1 cellular context compared by ENCODE assay signal in the genomic region with DNA sequence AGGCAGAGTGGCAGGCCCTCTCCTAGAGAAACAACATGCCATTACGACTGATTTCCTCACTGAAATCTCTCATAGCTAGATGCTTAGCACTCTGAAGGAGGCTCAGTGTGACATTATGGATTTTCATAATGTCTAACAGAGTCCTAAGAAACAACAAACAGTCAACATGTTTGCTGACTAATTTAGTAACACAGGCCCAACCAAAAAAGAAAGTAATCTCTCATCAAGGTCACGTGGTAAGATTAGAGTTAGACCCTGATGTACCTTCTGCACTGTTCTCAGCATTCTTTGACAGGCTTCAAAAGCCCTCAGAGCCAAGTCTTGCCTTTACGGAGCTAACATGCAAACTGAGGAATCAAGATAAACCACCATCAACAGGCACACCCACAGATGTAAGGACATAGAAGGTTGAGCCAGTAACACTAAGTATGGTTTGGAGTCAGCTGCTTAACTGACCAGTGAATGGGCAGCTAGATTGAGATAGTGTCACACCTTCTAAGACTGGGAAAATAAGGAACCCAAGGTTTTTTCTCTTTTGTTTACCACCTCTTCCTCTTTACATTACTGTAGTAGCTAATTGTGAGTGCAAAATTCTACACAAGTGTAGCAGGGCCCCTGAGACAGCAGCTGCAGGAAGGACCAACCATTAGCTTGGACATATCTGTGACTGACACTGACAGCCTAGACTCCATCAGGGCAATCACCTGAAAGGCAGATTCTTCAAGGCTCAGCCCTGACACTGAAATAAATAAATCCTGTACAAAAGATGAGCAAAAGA.
TF ChIP-seq lines count a peak whose summit lies in the region.

No MANE protein-coding gene starts in this region.

TF ChIP-seq in GM23338, 12 proteins besides CTCF, POLR2A, EP300 and RAD21 (continued from another document):
- TF ChIP-seq, protein P1, sequence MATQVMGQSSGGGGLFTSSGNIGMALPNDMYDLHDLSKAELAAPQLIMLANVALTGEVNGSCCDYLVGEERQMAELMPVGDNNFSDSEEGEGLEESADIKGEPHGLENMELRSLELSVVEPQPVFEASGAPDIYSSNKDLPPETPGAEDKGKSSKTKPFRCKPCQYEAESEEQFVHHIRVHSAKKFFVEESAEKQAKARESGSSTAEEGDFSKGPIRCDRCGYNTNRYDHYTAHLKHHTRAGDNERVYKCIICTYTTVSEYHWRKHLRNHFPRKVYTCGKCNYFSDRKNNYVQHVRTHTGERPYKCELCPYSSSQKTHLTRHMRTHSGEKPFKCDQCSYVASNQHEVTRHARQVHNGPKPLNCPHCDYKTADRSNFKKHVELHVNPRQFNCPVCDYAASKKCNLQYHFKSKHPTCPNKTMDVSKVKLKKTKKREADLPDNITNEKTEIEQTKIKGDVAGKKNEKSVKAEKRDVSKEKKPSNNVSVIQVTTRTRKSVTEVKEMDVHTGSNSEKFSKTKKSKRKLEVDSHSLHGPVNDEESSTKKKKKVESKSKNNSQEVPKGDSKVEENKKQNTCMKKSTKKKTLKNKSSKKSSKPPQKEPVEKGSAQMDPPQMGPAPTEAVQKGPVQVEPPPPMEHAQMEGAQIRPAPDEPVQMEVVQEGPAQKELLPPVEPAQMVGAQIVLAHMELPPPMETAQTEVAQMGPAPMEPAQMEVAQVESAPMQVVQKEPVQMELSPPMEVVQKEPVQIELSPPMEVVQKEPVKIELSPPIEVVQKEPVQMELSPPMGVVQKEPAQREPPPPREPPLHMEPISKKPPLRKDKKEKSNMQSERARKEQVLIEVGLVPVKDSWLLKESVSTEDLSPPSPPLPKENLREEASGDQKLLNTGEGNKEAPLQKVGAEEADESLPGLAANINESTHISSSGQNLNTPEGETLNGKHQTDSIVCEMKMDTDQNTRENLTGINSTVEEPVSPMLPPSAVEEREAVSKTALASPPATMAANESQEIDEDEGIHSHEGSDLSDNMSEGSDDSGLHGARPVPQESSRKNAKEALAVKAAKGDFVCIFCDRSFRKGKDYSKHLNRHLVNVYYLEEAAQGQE (IDR thresholded peaks at IDR 0.05; ENCODE audit: unreplicated experiment) = no peak
- no peak for TF ChIP-seq EZH2phosphoT487 (IDR thresholded peaks at IDR 0.05; ENCODE audit: unreplicated experiment)
- TF ChIP-seq, protein P2, sequence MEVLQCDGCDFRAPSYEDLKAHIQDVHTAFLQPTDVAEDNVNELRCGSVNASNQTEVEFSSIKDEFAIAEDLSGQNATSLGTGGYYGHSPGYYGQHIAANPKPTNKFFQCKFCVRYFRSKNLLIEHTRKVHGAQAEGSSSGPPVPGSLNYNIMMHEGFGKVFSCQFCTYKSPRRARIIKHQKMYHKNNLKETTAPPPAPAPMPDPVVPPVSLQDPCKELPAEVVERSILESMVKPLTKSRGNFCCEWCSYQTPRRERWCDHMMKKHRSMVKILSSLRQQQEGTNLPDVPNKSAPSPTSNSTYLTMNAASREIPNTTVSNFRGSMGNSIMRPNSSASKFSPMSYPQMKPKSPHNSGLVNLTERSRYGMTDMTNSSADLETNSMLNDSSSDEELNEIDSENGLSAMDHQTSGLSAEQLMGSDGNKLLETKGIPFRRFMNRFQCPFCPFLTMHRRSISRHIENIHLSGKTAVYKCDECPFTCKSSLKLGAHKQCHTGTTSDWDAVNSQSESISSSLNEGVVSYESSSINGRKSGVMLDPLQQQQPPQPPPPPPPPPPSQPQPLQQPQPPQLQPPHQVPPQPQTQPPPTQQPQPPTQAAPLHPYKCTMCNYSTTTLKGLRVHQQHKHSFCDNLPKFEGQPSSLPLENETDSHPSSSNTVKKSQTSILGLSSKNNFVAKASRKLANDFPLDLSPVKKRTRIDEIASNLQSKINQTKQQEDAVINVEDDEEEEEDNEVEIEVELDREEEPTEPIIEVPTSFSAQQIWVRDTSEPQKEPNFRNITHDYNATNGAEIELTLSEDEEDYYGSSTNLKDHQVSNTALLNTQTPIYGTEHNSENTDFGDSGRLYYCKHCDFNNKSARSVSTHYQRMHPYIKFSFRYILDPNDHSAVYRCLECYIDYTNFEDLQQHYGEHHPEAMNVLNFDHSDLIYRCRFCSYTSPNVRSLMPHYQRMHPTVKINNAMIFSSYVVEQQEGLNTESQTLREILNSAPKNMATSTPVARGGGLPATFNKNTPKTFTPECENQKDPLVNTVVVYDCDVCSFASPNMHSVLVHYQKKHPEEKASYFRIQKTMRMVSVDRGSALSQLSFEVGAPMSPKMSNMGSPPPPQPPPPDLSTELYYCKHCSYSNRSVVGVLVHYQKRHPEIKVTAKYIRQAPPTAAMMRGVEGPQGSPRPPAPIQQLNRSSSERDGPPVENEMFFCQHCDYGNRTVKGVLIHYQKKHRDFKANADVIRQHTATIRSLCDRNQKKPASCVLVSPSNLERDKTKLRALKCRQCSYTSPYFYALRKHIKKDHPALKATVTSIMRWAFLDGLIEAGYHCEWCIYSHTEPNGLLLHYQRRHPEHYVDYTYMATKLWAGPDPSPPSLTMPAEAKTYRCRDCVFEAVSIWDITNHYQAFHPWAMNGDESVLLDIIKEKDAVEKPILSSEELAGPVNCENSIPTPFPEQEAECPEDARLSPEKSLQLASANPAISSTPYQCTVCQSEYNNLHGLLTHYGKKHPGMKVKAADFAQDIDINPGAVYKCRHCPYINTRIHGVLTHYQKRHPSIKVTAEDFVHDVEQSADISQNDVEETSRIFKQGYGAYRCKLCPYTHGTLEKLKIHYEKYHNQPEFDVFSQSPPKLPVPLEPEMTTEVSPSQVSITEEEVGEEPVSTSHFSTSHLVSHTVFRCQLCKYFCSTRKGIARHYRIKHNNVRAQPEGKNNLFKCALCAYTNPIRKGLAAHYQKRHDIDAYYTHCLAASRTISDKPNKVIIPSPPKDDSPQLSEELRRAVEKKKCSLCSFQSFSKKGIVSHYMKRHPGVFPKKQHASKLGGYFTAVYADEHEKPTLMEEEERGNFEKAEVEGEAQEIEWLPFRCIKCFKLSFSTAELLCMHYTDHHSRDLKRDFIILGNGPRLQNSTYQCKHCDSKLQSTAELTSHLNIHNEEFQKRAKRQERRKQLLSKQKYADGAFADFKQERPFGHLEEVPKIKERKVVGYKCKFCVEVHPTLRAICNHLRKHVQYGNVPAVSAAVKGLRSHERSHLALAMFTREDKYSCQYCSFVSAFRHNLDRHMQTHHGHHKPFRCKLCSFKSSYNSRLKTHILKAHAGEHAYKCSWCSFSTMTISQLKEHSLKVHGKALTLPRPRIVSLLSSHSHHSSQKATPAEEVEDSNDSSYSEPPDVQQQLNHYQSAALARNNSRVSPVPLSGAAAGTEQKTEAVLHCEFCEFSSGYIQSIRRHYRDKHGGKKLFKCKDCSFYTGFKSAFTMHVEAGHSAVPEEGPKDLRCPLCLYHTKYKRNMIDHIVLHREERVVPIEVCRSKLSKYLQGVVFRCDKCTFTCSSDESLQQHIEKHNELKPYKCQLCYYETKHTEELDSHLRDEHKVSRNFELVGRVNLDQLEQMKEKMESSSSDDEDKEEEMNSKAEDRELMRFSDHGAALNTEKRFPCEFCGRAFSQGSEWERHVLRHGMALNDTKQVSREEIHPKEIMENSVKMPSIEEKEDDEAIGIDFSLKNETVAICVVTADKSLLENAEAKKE (CRISPR knock-in tag; IDR thresholded peaks at IDR 0.05) = no peak
- TF ChIP-seq, protein P3, sequence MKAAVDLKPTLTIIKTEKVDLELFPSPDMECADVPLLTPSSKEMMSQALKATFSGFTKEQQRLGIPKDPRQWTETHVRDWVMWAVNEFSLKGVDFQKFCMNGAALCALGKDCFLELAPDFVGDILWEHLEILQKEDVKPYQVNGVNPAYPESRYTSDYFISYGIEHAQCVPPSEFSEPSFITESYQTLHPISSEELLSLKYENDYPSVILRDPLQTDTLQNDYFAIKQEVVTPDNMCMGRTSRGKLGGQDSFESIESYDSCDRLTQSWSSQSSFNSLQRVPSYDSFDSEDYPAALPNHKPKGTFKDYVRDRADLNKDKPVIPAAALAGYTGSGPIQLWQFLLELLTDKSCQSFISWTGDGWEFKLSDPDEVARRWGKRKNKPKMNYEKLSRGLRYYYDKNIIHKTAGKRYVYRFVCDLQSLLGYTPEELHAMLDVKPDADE (IDR thresholded peaks at IDR 0.05) = no peak
